Comparison of ENCODE assay signal across 23 cellular contexts in the genomic region with DNA sequence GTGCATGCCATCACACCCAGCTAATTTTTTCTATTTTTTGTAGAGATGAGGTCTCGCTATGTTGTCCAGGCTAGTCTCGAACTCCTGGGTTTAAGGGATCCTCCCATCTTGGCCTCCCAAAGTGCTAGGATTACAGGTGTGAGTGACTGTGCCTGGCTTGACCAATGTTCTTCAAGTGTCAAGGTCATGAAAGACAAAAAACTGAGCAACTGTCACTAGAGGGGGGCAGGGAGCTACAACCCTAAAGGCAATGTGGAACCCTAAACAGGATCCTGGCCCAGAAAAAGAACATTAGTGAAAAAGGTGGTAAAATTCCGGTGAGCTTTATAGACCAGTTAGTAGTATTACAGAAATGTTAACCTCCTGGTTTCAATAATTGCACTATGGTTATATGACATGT. TPM values are rescaled to one million over a fixed set of nuclear protein-coding genes. Genes with fewer than 3 reads are reported as not detected.
"Had no signal": no experiment of that assay in that cellular context is flagged by ENCODE, and none has a peak within 500 bp of the region (broad histone marks: within the 10 kb centered on the region; RNA-seq: fewer than 3 reads in every experiment).

No MANE protein-coding gene starts in this region.

- H3K4me2 ChIP-seq: smooth muscle cell had no signal

- H3K4me3 ChIP-seq: left ventricle myocardium inferior, lung, mucosa of descending colon, ovary, right atrium auricular region, right lobe of liver, smooth muscle cell, tibial nerve, uterus had no signal

- H3K27ac ChIP-seq: left ventricle myocardium inferior, ovary, right atrium auricular region, right lobe of liver, tibial nerve, uterus had no signal

- H3K4me1 Mint-ChIP-seq: stimulated activated memory B cell treated with anti-CD40 and anti-IgM and Interleukin-4, amounts not matched to agents 10 μg/mL and 1 μg/mL and 100 μg/mL, for 72 hours had no signal

- H3K9me3 ChIP-seq: left ventricle myocardium inferior, mucosa of descending colon, ovary, right atrium auricular region, right lobe of liver, tibial nerve, uterus had no signal

- DNase-seq: islet precursor cell; left ventricle myocardium inferior; midbrain; mucosa of descending colon; naive thymus-derived CD4-positive, alpha-beta T cell; ovary; right lobe of liver; stimulated activated CD4-positive, alpha-beta T cell treated with anti-CD3 and anti-CD28 coated beads, Interleukin-1b, Interleukin-23, amount 100 ng/mL, for 48 hours; stimulated activated CD4-positive, alpha-beta T cell treated with anti-CD3 and anti-CD28 coated beads, Interleukin-2, amount 100 ng/mL, for 48 hours; stimulated activated CD4-positive, alpha-beta T cell treated with anti-CD3 and anti-CD28 coated beads, Interleukin-4, amount 100 ng/mL, for 4 hours; stimulated activated CD8-positive, alpha-beta memory T cell treated with anti-CD3 and anti-CD28 coated beads, Interleukin-4, amount 100 ng/mL, for 48 hours; stimulated activated naive CD4-positive, alpha-beta T cell treated with Interleukin-2 at 50 U/mL for 16 hours; stimulated activated naive CD8-positive, alpha-beta T cell treated with anti-CD3 and anti-CD28 coated beads, Interleukin-15, amount 100 ng/mL, for 72 hours; substantia nigra; uterus had no signal

- H3K27me3 ChIP-seq: ovary, right atrium auricular region, right lobe of liver, uterus had no signal

- H3K4me3 Mint-ChIP-seq: naive thymus-derived CD4-positive, alpha-beta T cell; natural killer cell treated with Interleukin-12 subunit alpha and Interleukin-12 subunit beta and Interleukin-15 and Interleukin-18, amount 100 ng/mL, for 72 hours; stimulated activated memory B cell treated with anti-CD40 and anti-IgM and Interleukin-4, amounts not matched to agents 10 μg/mL and 1 μg/mL and 100 μg/mL, for 72 hours; stimulated activated naive CD8-positive, alpha-beta T cell treated with anti-CD3 and anti-CD28 coated beads, Interleukin-15, amount 100 ng/mL, for 72 hours; type B pancreatic cell had no signal

- H3K4me1 ChIP-seq: left ventricle myocardium inferior, right atrium auricular region, right lobe of liver, tibial nerve, uterus had no signal

- ATAC-seq: mucosa of descending colon; naive thymus-derived CD4-positive, alpha-beta T cell; natural killer cell treated with Interleukin-12 subunit alpha and Interleukin-12 subunit beta and Interleukin-15 and Interleukin-18, amount 100 ng/mL, for 72 hours; right lobe of liver; stimulated activated memory B cell treated with anti-CD40 and anti-IgM and Interleukin-4, amounts not matched to agents 10 μg/mL and 1 μg/mL and 100 μg/mL, for 72 hours; stimulated activated naive CD8-positive, alpha-beta T cell treated with anti-CD3 and anti-CD28 coated beads, Interleukin-15, amount 100 ng/mL, for 72 hours had no signal

- H3K36me3 Mint-ChIP-seq: naive thymus-derived CD4-positive, alpha-beta T cell; natural killer cell treated with Interleukin-12 subunit alpha and Interleukin-12 subunit beta and Interleukin-15 and Interleukin-18, amount 100 ng/mL, for 72 hours; stimulated activated memory B cell treated with anti-CD40 and anti-IgM and Interleukin-4, amounts not matched to agents 10 μg/mL and 1 μg/mL and 100 μg/mL, for 72 hours; type B pancreatic cell had no signal

- H3K27ac Mint-ChIP-seq: naive thymus-derived CD4-positive, alpha-beta T cell; natural killer cell treated with Interleukin-12 subunit alpha and Interleukin-12 subunit beta and Interleukin-15 and Interleukin-18, amount 100 ng/mL, for 72 hours; progenitor cell of endocrine pancreas; stimulated activated memory B cell treated with anti-CD40 and anti-IgM and Interleukin-4, amounts not matched to agents 10 μg/mL and 1 μg/mL and 100 μg/mL, for 72 hours; stimulated activated naive CD8-positive, alpha-beta T cell treated with anti-CD3 and anti-CD28 coated beads, Interleukin-15, amount 100 ng/mL, for 72 hours; type B pancreatic cell had no signal

- H3K36me3 ChIP-seq: left ventricle myocardium inferior, ovary, right atrium auricular region, right lobe of liver, tibial nerve, uterus had no signal

- H3K9me3 Mint-ChIP-seq: natural killer cell treated with Interleukin-12 subunit alpha and Interleukin-12 subunit beta and Interleukin-15 and Interleukin-18, amount 100 ng/mL, for 72 hours; stimulated activated memory B cell treated with anti-CD40 and anti-IgM and Interleukin-4, amounts not matched to agents 10 μg/mL and 1 μg/mL and 100 μg/mL, for 72 hours; stimulated activated naive CD8-positive, alpha-beta T cell treated with anti-CD3 and anti-CD28 coated beads, Interleukin-15, amount 100 ng/mL, for 72 hours; type B pancreatic cell had no signal

RNA-seq across cellular contexts. Expression of a gene that starts 7.3 kb away (rescaled TPM):
- total RNA-seq: naive thymus-derived CD4-positive, alpha-beta T cell; natural killer cell treated with Interleukin-12 subunit alpha and Interleukin-12 subunit beta and Interleukin-15 and Interleukin-18, amount 100 ng/mL, for 72 hours had no signal
